Comparison of ENCODE assay signal across 34 cellular contexts in genomic region chr6:139844907-139845306, GRCh38.
"Had no signal": no experiment of that assay in that cellular context is flagged by ENCODE, and none has a peak within 500 bp of the region (broad histone marks: within the 10 kb centered on the region; RNA-seq: fewer than 3 reads in every experiment).

No MANE protein-coding gene starts in this region.

- DNase-seq: Karpas-422, Kasumi-1, MG63, MM.1S, MV-4-11, NCI-H1048, NCI-H1092, NCI-H1092 treated with DMSO at 0.1 percent for 48 hours, NCI-H1105, NCI-H1105 treated with DMSO at 0.1 percent for 48 hours, NCI-H1417, NCI-H1417 treated with DMSO at 0.1 percent for 48 hours, NCI-H1436, NCI-H1436 treated with DMSO at 0.1 percent for 48 hours, NCI-H146, NCI-H1694, NCI-H1694 treated with DMSO at 0.1 percent for 48 hours, NCI-H187, NCI-H187 treated with DMSO at 0.1 percent for 48 hours, NCI-H1930, NCI-H2029, NCI-H2029 treated with DMSO at 0.1 percent for 48 hours, NCI-H2081, NCI-H2081 treated with DMSO at 0.1 percent for 48 hours, NCI-H2107, NCI-H2171, NCI-H2171 treated with DMSO at 0.1 percent for 48 hours, NCI-H2227 treated with DMSO at 0.1 percent for 48 hours, NCI-H226, NCI-H345, NCI-H446, NCI-H446 treated with DMSO at 0.1 percent for 48 hours, NCI-H510A had no signal

- H3K4me3 ChIP-seq: MG63 had no signal

- H3K36me3 ChIP-seq: MG63 had no signal

- H3K9me3 ChIP-seq: MG63 had no signal

- H3K27me3 ChIP-seq: MG63 had no signal

- H3K27ac ChIP-seq: KMS-11 had no signal
